Comparison of ENCODE assay signal across 3 cellular contexts in genomic region chr7:71750290-71750689, GRCh38.
"Had no signal": no experiment of that assay in that cellular context is flagged by ENCODE, and none has a peak within 500 bp of the region (broad histone marks: within the 10 kb centered on the region; RNA-seq: fewer than 3 reads in every experiment).

No MANE protein-coding gene starts in this region.

- ATAC-seq: GM12878 had no signal

- DNase-seq: GDM1, GF-D8 had no signal

- H3K4me3 ChIP-seq: GM12878 had no signal
